ENCODE assay signal across 1 cellular context in genomic region chr1:183385746-183386145, GRCh38.
TF ChIP-seq lines count a peak whose summit lies in the region.

No MANE protein-coding gene starts in this region.

TF ChIP-seq in WTC11, 78 proteins besides CTCF, POLR2A, EP300 and RAD21 (continued from another document):
- TF ChIP-seq ZNF281 (CRISPR knock-in tag; IDR thresholded peaks at IDR 0.05): no peak
- no peak for TF ChIP-seq NR2C2 (CRISPR knock-in tag; IDR thresholded peaks at IDR 0.05)
- no peak for TF ChIP-seq ZBTB21 (CRISPR knock-in tag; IDR thresholded peaks at IDR 0.05; ENCODE audit: borderline replicate concordance)
- TF ChIP-seq SMAD3 (CRISPR knock-in tag; IDR thresholded peaks at IDR 0.05; ENCODE audit: borderline replicate concordance): no peak
- no peak for TF ChIP-seq TCF7 (CRISPR knock-in tag; IDR thresholded peaks at IDR 0.05; ENCODE audit: low read depth)
- TF ChIP-seq FOXP4 (CRISPR knock-in tag; IDR thresholded peaks at IDR 0.05): no peak
- TF ChIP-seq ZNF232 (CRISPR knock-in tag; IDR thresholded peaks at IDR 0.05): no peak
- TF ChIP-seq USF2 (CRISPR knock-in tag; IDR thresholded peaks at IDR 0.05): no peak
- TF ChIP-seq ZNF425 (CRISPR knock-in tag; conservative IDR thresholded peaks at IDR 0.05): no peak
- no peak for TF ChIP-seq NR3C1 (CRISPR knock-in tag; conservative IDR thresholded peaks at IDR 0.05; ENCODE audit: low read depth)
